Comparison of ENCODE assay signal across 32 cellular contexts in the genomic region with DNA sequence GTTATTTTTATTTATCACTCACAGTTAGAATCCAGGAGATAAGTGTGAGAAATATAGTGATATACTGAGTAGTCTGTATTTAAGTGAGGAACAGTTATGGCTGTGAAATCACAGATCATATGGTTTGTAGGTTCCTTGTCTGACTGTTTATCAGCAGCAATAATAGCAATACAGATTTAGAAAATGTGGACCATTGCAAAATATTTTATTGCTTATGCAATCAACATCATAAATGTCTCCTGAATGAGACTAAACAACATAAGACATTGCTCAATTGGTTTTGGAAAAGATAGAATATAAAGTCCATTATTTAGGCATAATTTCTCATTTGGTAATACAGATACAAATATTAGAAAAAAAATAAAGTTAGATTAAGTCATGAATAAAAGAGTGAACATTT. TPM values are rescaled to one million over a fixed set of nuclear protein-coding genes. Genes with fewer than 3 reads are reported as not detected.
"Had no signal": no experiment of that assay in that cellular context is flagged by ENCODE, and none has a peak within 500 bp of the region (broad histone marks: within the 10 kb centered on the region; RNA-seq: fewer than 3 reads in every experiment).

No MANE protein-coding gene starts in this region.

- H3K4me3 ChIP-seq: adrenal gland, PC-9 had no signal

- H3K27me3 ChIP-seq: adrenal gland had no signal

- ATAC-seq: activated CD8-positive, alpha-beta T cell treated with anti-CD3 and anti-CD28 coated beads, Interleukin-2, amount 10 ng/mL, durations not matched to agents 7 days and 5 days; Right ventricle myocardium inferior had no signal

- H3K4me2 ChIP-seq: KMS-11, PC-9 had no signal

- H2AFZ ChIP-seq: PC-9 had no signal

- DNase-seq: activated CD4-positive, alpha-beta T cell treated with anti-CD3 and anti-CD28 coated beads, Interleukin-2, amount 10 ng/mL, durations not matched to agents 24 days and 14 days; activated CD4-positive, alpha-beta T cell treated with anti-CD3 and anti-CD28 coated beads, Interleukin-2, amount 50 U/mL, for 48 hours; activated CD8-positive, alpha-beta T cell treated with anti-CD3 and anti-CD28 coated beads, Interleukin-2, amount 10 ng/mL, durations not matched to agents 7 days and 5 days; activated gamma-delta T cell; activated naive CD4-positive, alpha-beta T cell treated with Interleukin-2 at 50 U/mL for 16 hours; activated naive CD8-positive, alpha-beta T cell treated with anti-CD3 and anti-CD28 coated beads, Interleukin-2, amount 10 ng/mL, durations not matched to agents 7 days and 5 days; activated T-cell treated with anti-CD3 and anti-CD28 coated beads, Interleukin-2, amount 50 U/mL, for 24 hours; adrenal gland; anterior cingulate cortex; NCI-H1092 treated with DMSO at 0.1 percent for 48 hours; NCI-H1417; NCI-H146; NCI-H187; NCI-H2029 treated with DMSO at 0.1 percent for 48 hours; NCI-H2107; NCI-H2171; NCI-H510A; NCI-H526; NCI-H748 treated with DMSO at 0.1 percent for 48 hours; PC-9; SW 1271; T-helper 1 cell; T-helper 2 cell; T-helper 9 cell; WERI-Rb-1 had no signal

- H3K9me3 ChIP-seq: adrenal gland had no signal

- H3K9ac ChIP-seq: KMS-11 had no signal

- H3K36me3 ChIP-seq: adrenal gland, WERI-Rb-1 had no signal

- H3K27ac ChIP-seq: KMS-11, PC-9, RWPE1, WERI-Rb-1 had no signal

RNA-seq across cellular contexts. Expression of gene CCDC170, which starts 43.7 kb away (rescaled TPM):
- total RNA-seq: activated CD4-positive, alpha-beta T cell treated with anti-CD3 and anti-CD28 coated beads, Interleukin-2, amount 10 ng/mL, durations not matched to agents 24 days and 14 days; activated CD8-positive, alpha-beta T cell treated with anti-CD3 and anti-CD28 coated beads, Interleukin-2, amount 10 ng/mL, durations not matched to agents 7 days and 5 days; activated naive CD8-positive, alpha-beta T cell treated with anti-CD3 and anti-CD28 coated beads, Interleukin-2, amount 10 ng/mL, durations not matched to agents 7 days and 5 days; activated T-helper 2 cell treated with anti-CD3 and anti-CD28 coated beads, Interferon-gamma antibody, Interleukin-2, Interleukin-4, amounts not matched to agents 10 μg/mL and 5 μg/mL and 100 μg/mL, durations not matched to agents 14 hours and 24 hours and 36 hours; bronchial epithelial cell; M059J; OCI-LY7 had no signal
